In genomic region chr2:231557571-231558217, GRCh38 we compare ENCODE assay signal across 8 cellular contexts. TPM values are rescaled to one million over a fixed set of nuclear protein-coding genes. Genes with fewer than 3 reads are reported as not detected.
A peak's percentile ranks its signal among the peaks of the same experiment; 100 is the strongest.
DNase-seq lines count a peak whose midpoint lies in the region; ATAC-seq and TF ChIP-seq lines count a peak whose summit lies in the region.

No MANE protein-coding gene starts in this region.

- ATAC-seq in HG03045 (IDR thresholded peaks at IDR 0.05; ENCODE audit: unreplicated experiment) (peak; percentile 70), left lobe of liver (peak; percentile 95)

- H3K36me3 ChIP-seq in colonic mucosa: no peaks in the 10 kb centered on the region

- H3K4me3 ChIP-seq in GM12875 (ENCODE audit: low read depth, low read length) (no peak overlapping the region), colonic mucosa (no peak overlapping the region)

- no peak overlapping the region for H3K9ac ChIP-seq in colonic mucosa (ENCODE audit: low read depth in 2 of 2, low read length in 2 of 2)

- no peaks in the 10 kb centered on the region for H3K9me3 ChIP-seq in colonic mucosa

- H3K4me1 ChIP-seq in colonic mucosa: no peaks in the 10 kb centered on the region

- peak; percentile 66; the same call in 1 of the 2 replicates for TF ChIP-seq CTCF in GM12875 (IDR thresholded peaks at IDR 0.05; ENCODE audit: borderline replicate concordance, insufficient read depth, low read depth, low read length)
- peak; percentile 64 for TF ChIP-seq CTCF in colonic mucosa (IDR thresholded peaks at IDR 0.05)

- DNase-seq in 8988T (peak; percentile 72), NCI-H345 treated with DMSO at 0.1 percent for 48 hours (lab: John Stamatoyannopoulos, UW; ENCODE audit: unreplicated experiment) (peak; percentile 7), colonic mucosa (peak; percentile 63), left lobe of liver (ENCODE audit: low spot score) (peak; percentile 58)
- peak; percentile 37 for DNase-seq in activated CD4-positive, CD25-positive, alpha-beta regulatory T cell treated with anti-CD3 and anti-CD28 coated beads, Interleukin-2, amount 50 U/mL, for 72 hours
- DNase-seq in stimulated activated CD4-positive, alpha-beta T cell treated with anti-CD3 and anti-CD28 coated beads, TNF-alpha, amount 100 ng/mL, for 24 hours (ENCODE audit: low read depth in 3 of 3): peak; percentile 13 to 29 (median 23)

- peak overlapping the region; percentile 44 for H3K27ac ChIP-seq in colonic mucosa

- H3K27me3 ChIP-seq in colonic mucosa: no peaks in the 10 kb centered on the region

- intact Hi-C loops in colonic mucosa (cut with DNase I): loop anchor here (5.0 to 10.0 kb wide), 2 partner anchors 35 to 73 kb away; no protein-coding TSS in a partner anchor

RNA-seq across cellular contexts. Expression of gene NMUR1, which starts 27.4 kb away (rescaled TPM):
- total RNA-seq in colonic mucosa (under 1 TPM; 0.30 to 0.45 TPM), left lobe of liver (0.30 TPM)

RNA-seq across cellular contexts. Expression of gene TEX44, which starts 35.0 kb away (rescaled TPM):
- total RNA-seq in colonic mucosa: not detected
- not detected for total RNA-seq in left lobe of liver

Comparison
In these comparisons a context has a peak if more than half of its experiments do, and no peak if none do; other contexts are left out.
1. DNase-seq: peak in every context shown above with its lines; median percentile 72 in 8988T; 63 in colonic mucosa; 58 in left lobe of liver; 37 in activated CD4-positive, CD25-positive, alpha-beta regulatory T cell treated with anti-CD3 and anti-CD28 coated beads, Interleukin-2, amount 50 U/mL, for 72 hours; 23 in stimulated activated CD4-positive, alpha-beta T cell treated with anti-CD3 and anti-CD28 coated beads, TNF-alpha, amount 100 ng/mL, for 24 hours; 7 in NCI-H345 treated with DMSO at 0.1 percent for 48 hours.